In the genomic region with DNA sequence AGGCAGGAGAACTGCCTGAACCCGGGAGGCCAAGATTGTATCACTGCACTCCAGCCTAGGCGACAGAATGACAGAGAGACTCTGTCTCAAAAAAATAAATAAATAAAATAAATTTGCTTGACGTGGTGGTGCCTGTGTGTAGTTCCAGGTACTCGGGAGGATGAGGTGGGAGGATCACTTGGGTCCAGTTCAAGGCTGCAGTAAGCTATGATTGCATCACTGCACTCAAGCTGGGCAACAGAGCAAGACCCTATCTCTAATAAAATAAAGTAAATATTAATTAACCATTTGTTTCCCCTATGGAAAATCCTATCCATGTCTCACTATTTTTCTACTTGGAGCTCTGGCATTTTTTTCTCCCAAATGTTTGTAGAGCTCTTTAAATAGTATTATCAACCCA, we compare ENCODE assay signal across 11 cellular contexts.
"Had no signal": no experiment of that assay in that cellular context is flagged by ENCODE, and none has a peak within 500 bp of the region (broad histone marks: within the 10 kb centered on the region; RNA-seq: fewer than 3 reads in every experiment).

No MANE protein-coding gene starts in this region.

- FAIRE-seq: H1, H54 had no signal

- H3K4me2 ChIP-seq: GM23338 had no signal

- DNase-seq: GM23248, GOT3, H7, H9, HCEC 1CT, HFFc6 had no signal

- ATAC-seq: GM23338, HCT116 had no signal

- H3K4me1 Mint-ChIP-seq: GM23338, H9 had no signal

- H3K36me3 ChIP-seq: HAP-1 had no signal

- H3K9me3 ChIP-seq: HAP-1 had no signal

- H3K4me3 ChIP-seq: GM23248, GM23338, HAP-1 had no signal

- H3K27ac Mint-ChIP-seq: GM23338, HFFc6 had no signal

- H3K4me1 ChIP-seq: HAP-1 had no signal

- H3K27ac ChIP-seq: GM23248 had no signal

- H3K9me3 Mint-ChIP-seq: GM23338, H9, HFFc6 had no signal

- H2AFZ ChIP-seq: GM23248, GM23338 had no signal

- H3K9ac ChIP-seq: GM23248 had no signal

- H3K4me3 Mint-ChIP-seq: GM23338, H9, HFFc6 had no signal
